8 cellular contexts compared by ENCODE assay signal in genomic region chr19:54325194-54325621, GRCh38. TPM values are rescaled to one million over a fixed set of nuclear protein-coding genes. Genes with fewer than 3 reads are reported as not detected.
A peak's percentile ranks its signal among the peaks of the same experiment; 100 is the strongest.
DNase-seq lines count a peak whose midpoint lies in the region; ATAC-seq and TF ChIP-seq lines count a peak whose summit lies in the region.

No MANE protein-coding gene starts in this region.

- no peak overlapping the region for H3K4me3 Mint-ChIP-seq in CD4-positive, alpha-beta T cell

- WGBS in smooth muscle cell (ENCODE audit: low lambda C conversion rate) = 9% methylated on average over 4 of the region's 4 CpGs

- H3K9ac ChIP-seq in smooth muscle cell (ENCODE audit: low read depth) = no peak overlapping the region

- no peak overlapping the region for H2AFZ ChIP-seq in PC-9
- no peak overlapping the region for H2AFZ ChIP-seq in smooth muscle cell (ENCODE audit: low read depth)

- H3K4me1 ChIP-seq in PC-9 (replicated peaks; ENCODE audit: insufficient read depth) (no peaks in the 10 kb centered on the region), smooth muscle cell (ENCODE audit: low read depth) (no peaks in the 10 kb centered on the region)

- peaks cover 21% of the 10 kb centered on the region for H3K27me3 Mint-ChIP-seq in CD4-positive, alpha-beta T cell

- H3K4me2 ChIP-seq in PC-9 (no peak overlapping the region), smooth muscle cell (no peak overlapping the region)

- no peaks in the 10 kb centered on the region for H3K36me3 Mint-ChIP-seq in CD4-positive, alpha-beta T cell (ENCODE audit: low read depth)

- no peaks in the 10 kb centered on the region for H3K36me3 ChIP-seq in PC-9 (ENCODE audit: low read depth)
- H3K36me3 ChIP-seq in smooth muscle cell (ENCODE audit: low read depth) = no peaks in the 10 kb centered on the region

- peak; percentile 78 for ATAC-seq in CD4-positive, alpha-beta T cell (ENCODE audit: poor library complexity)
- no peak for ATAC-seq in GM18502 (IDR thresholded peaks at IDR 0.05; ENCODE audit: poor library complexity, unreplicated experiment)

- H3K79me2 ChIP-seq in PC-9 (ENCODE audit: low read depth) (no peaks in the 10 kb centered on the region), smooth muscle cell (ENCODE audit: low read depth) (no peaks in the 10 kb centered on the region)

- H3K4me1 Mint-ChIP-seq in CD4-positive, alpha-beta T cell (ENCODE audit: low read depth) = peaks cover 14% of the 10 kb centered on the region

- no peak overlapping the region for H3K4me3 ChIP-seq in PC-9
- H3K4me3 ChIP-seq in smooth muscle cell = no peak overlapping the region

- H3K9me3 Mint-ChIP-seq in CD4-positive, alpha-beta T cell = no peaks in the 10 kb centered on the region

- no peak overlapping the region for H3K27ac Mint-ChIP-seq in CD4-positive, alpha-beta T cell

- H3F3A ChIP-seq in PC-9 (ENCODE audit: insufficient read depth, low read depth) = no peaks in the 10 kb centered on the region
- H3F3A ChIP-seq in smooth muscle cell (ENCODE audit: low read depth) = no peaks in the 10 kb centered on the region

- no peaks in the 10 kb centered on the region for H3K9me2 ChIP-seq in PC-9 (ENCODE audit: insufficient read depth)

- BruUV-seq in PC-9 (replicated peaks; lab: Mats Ljungman, UMichigan) = no TSS peak

- POLR2A ChIA-PET in CD4-positive, alpha-beta T cell (lab: Charles Lee) = no interaction called here
- POLR2A ChIA-PET in PC-9 (lab: Charles Lee; ENCODE audit: unreplicated experiment) = no interaction called here

- peak; percentile 93 for TF ChIP-seq CTCF in CD4-positive, alpha-beta T cell (IDR thresholded peaks at IDR 0.05)
- TF ChIP-seq CTCF in PC-9 (conservative IDR thresholded peaks at IDR 0.05) = peak; percentile 93
- TF ChIP-seq CTCF in smooth muscle cell (IDR thresholded peaks at IDR 0.05; ENCODE audit: borderline replicate concordance, insufficient read depth, poor library complexity, severe bottlenecking) = peak; percentile 85

- H3K27me3 ChIP-seq in CD4-positive, alpha-beta T cell (ENCODE audit: control insufficient read depth, insufficient read depth, low read length) = no peaks in the 10 kb centered on the region
- H3K27me3 ChIP-seq in PC-9 (ENCODE audit: insufficient read depth, low read depth) = peaks cover 67% of the 10 kb centered on the region
- no peaks in the 10 kb centered on the region for H3K27me3 ChIP-seq in smooth muscle cell (ENCODE audit: low read depth)

- DNase-seq in CD4-positive, alpha-beta T cell = peak in 8 of 10 experiments; percentile 26 to 44 (median 33)
- DNase-seq in HCEC 1CT (peak; percentile 2), PC-9 (peak in 1 of 2 experiments; percentile 31), head of caudate nucleus (peak in 22 of 42 donors; percentile 13 to 79 (median 51)), smooth muscle cell (lab: John Stamatoyannopoulos, UW; ENCODE audit: unreplicated experiment) (no peak), occipital lobe (lab: John Stamatoyannopoulos, UW) (no peak)
- DNase-seq in activated gamma-delta T cell treated with anti-CD3 and anti-CD28 coated beads, Interleukin-2, amount 50 U/mL, for 16 hours (ENCODE audit: low read depth) = peak; percentile 45

- CTCF ChIA-PET in CD4-positive, alpha-beta T cell (lab: Charles Lee) = interaction anchor here (0.8 to 2.1 kb wide), 3 partner anchors 54 to 66 kb away, joined by 3 to 12 read pairs (median 5); no protein-coding TSS in a partner anchor
- CTCF ChIA-PET in PC-9 (lab: Charles Lee) = no interaction called here

- intact Hi-C loops in CD4-positive, alpha-beta T cell (cut with DNase I, micrococcal nuclease) = loop anchor here (1.0 kb wide), 1 partner anchor 66 kb away; no protein-coding TSS in a partner anchor
- intact Hi-C loops in PC-9 (cut with micrococcal nuclease; ENCODE audit: unreplicated experiment) (loop anchor here (2.0 kb wide), 1 partner anchor 66 kb away; no protein-coding TSS in a partner anchor), head of caudate nucleus (cut with DNase I) (loop anchor here (5.0 to 10.0 kb wide), 2 partner anchors 67 to 130 kb away; no protein-coding TSS in a partner anchor)

- H3K27ac ChIP-seq in CD4-positive, alpha-beta T cell (ENCODE audit: low read depth, low read length) = no peak overlapping the region
- H3K27ac ChIP-seq in PC-9 = no peak overlapping the region
- no peak overlapping the region for H3K27ac ChIP-seq in smooth muscle cell (ENCODE audit: low read depth)

- no peaks in the 10 kb centered on the region for H4K20me1 ChIP-seq in PC-9 (ENCODE audit: insufficient read depth)
- H4K20me1 ChIP-seq in smooth muscle cell (ENCODE audit: low read depth) = no peaks in the 10 kb centered on the region

- no peaks in the 10 kb centered on the region for H3K9me3 ChIP-seq in CD4-positive, alpha-beta T cell (ENCODE audit: control insufficient read depth, low read length)
- H3K9me3 ChIP-seq in PC-9 (ENCODE audit: insufficient read depth, low read depth) = no peaks in the 10 kb centered on the region
- H3K9me3 ChIP-seq in smooth muscle cell (replicated peaks; ENCODE audit: low read depth) = no peaks in the 10 kb centered on the region

RNA-seq across cellular contexts. Expression of gene LILRA5, which starts 12.2 kb away (rescaled TPM):
- 1 to 10 TPM; 1.5 TPM for total RNA-seq in CD4-positive, alpha-beta T cell
- total RNA-seq in PC-9 (2021) (not detected in 2 replicates), smooth muscle cell (not detected in 2 replicates), occipital lobe (0.78 TPM)
- not detected in 2 replicates for polyA plus RNA-seq in smooth muscle cell

RNA-seq across cellular contexts. Expression of gene LILRA4, which starts 13.8 kb away (rescaled TPM):
- under 1 TPM; 0.47 to 0.52 TPM for total RNA-seq in CD4-positive, alpha-beta T cell
- total RNA-seq in PC-9 (2021) (not detected in 2 replicates), smooth muscle cell (not detected in 2 replicates), occipital lobe (0.16 TPM)
- not detected in 2 replicates for polyA plus RNA-seq in smooth muscle cell

RNA-seq across cellular contexts. Expression of gene LAIR1, which starts 39.5 kb away (rescaled TPM):
- 10 to 100 TPM; 12.3 to 14.4 TPM for total RNA-seq in CD4-positive, alpha-beta T cell
- total RNA-seq in PC-9 (2021) = not detected in 2 replicates
- total RNA-seq in smooth muscle cell = not detected in 2 replicates
- polyA plus RNA-seq in smooth muscle cell = not detected in 2 replicates
- 1.1 TPM for total RNA-seq in occipital lobe

RNA-seq across cellular contexts. Expression of gene LILRB2, which starts 44.3 kb away (rescaled TPM):
- 1 to 10 TPM; 1.3 to 1.5 TPM for total RNA-seq in CD4-positive, alpha-beta T cell
- not detected in 2 replicates for total RNA-seq in PC-9 (2021)
- not detected in 2 replicates for total RNA-seq in smooth muscle cell
- polyA plus RNA-seq in smooth muscle cell = not detected in 2 replicates
- total RNA-seq in occipital lobe = not detected

Comparison
In these comparisons a context has a peak if more than half of its experiments do, and no peak if none do; other contexts are left out.
1. DNase-seq: peak in CD4-positive, alpha-beta T cell (8 of 10), HCEC 1CT (single experiment), activated gamma-delta T cell treated with anti-CD3 and anti-CD28 coated beads, Interleukin-2, amount 50 U/mL, for 16 hours (single experiment) and head of caudate nucleus (22 of 42); none in smooth muscle cell (single experiment) and occipital lobe (single experiment).
2. Peak in every context shown above with its lines, with median percentiles within 50 percentile points of each other: CTCF ChIP-seq.